ENCODE assay signal across 26 cellular contexts in genomic region chr6:127761084-127761483, GRCh38.
"Had no signal": no experiment of that assay in that cellular context is flagged by ENCODE, and none has a peak within 500 bp of the region (broad histone marks: within the 10 kb centered on the region; RNA-seq: fewer than 3 reads in every experiment).

No MANE protein-coding gene starts in this region.

- H3K27ac ChIP-seq: breast epithelium, KMS-11, SK-N-MC, VCaP had no signal

- H3K4me3 ChIP-seq: breast epithelium, MG63, SK-N-MC had no signal

- H3K4me3 Mint-ChIP-seq: activated CD4-positive, alpha-beta memory T cell treated with anti-CD3 and anti-CD28 coated beads for 36 hours; activated CD4-positive, alpha-beta T cell treated with anti-CD3 and anti-CD28 coated beads, Interleukin-2, amount 10 ng/mL, durations not matched to agents 7 days and 5 days had no signal

- DNase-seq: activated CD4-positive, alpha-beta memory T cell treated with anti-CD3 and anti-CD28 coated beads for 36 hours; activated CD4-positive, alpha-beta T cell treated with anti-CD3 and anti-CD28 coated beads, Interleukin-2, amount 10 ng/mL, durations not matched to agents 7 days and 5 days; activated CD4-positive, CD25-positive, alpha-beta regulatory T cell; activated CD8-positive, alpha-beta memory T cell treated with anti-CD3 and anti-CD28 coated beads for 24 hours; activated naive CD4-positive, alpha-beta T cell treated with anti-CD3 and anti-CD28 coated beads, Interleukin-2, amount 50 U/mL, for 16 hours; activated T-cell treated with anti-CD3 and anti-CD28 coated beads, Interleukin-2, amount 50 U/mL, for 72 hours; caudate nucleus; MG63; MV-4-11; NCI-H1105; NCI-H1436; NCI-H1694 treated with DMSO at 0.1 percent for 48 hours; NCI-H2029 treated with DMSO at 0.1 percent for 48 hours; NCI-H510A treated with DMSO at 0.1 percent for 48 hours; NCI-H69; NK-92 treated with Interleukin-12 subunit alpha and Interleukin-12 subunit beta, amount 100 ng/mL, for 24 hours; OCI-M1; RPMI8226; T-helper 1 cell had no signal

- H3K4me2 ChIP-seq: KMS-11 had no signal

- H3K27me3 Mint-ChIP-seq: activated CD4-positive, alpha-beta memory T cell treated with anti-CD3 and anti-CD28 coated beads for 36 hours; activated CD4-positive, alpha-beta T cell treated with anti-CD3 and anti-CD28 coated beads, Interleukin-2, amount 10 ng/mL, durations not matched to agents 7 days and 5 days had no signal

- H3K27ac Mint-ChIP-seq: activated CD4-positive, alpha-beta memory T cell treated with anti-CD3 and anti-CD28 coated beads for 36 hours; activated CD4-positive, alpha-beta T cell treated with anti-CD3 and anti-CD28 coated beads, Interleukin-2, amount 10 ng/mL, durations not matched to agents 7 days and 5 days; activated T-helper 2 cell treated with anti-CD3 and anti-CD28 coated beads, Interferon-gamma antibody, Interleukin-2, Interleukin-4, amounts not matched to agents 10 μg/mL and 5 μg/mL and 100 μg/mL, durations not matched to agents 14 hours and 24 hours and 36 hours had no signal

- H3K9ac ChIP-seq: KMS-11 had no signal

- ATAC-seq: activated T-cell treated with anti-CD3 and anti-CD28 coated beads, Interleukin-2, amount 50 U/mL, for 72 hours; Panc1; Right ventricle myocardium inferior had no signal

- H3K36me3 ChIP-seq: breast epithelium, MG63 had no signal

- H3K9me3 Mint-ChIP-seq: activated T-helper 2 cell treated with anti-CD3 and anti-CD28 coated beads, Interferon-gamma antibody, Interleukin-2, Interleukin-4, amounts not matched to agents 10 μg/mL and 5 μg/mL and 100 μg/mL, durations not matched to agents 14 hours and 24 hours and 36 hours had no signal

- H3K9me3 ChIP-seq: breast epithelium, MG63 had no signal

- H3K4me1 ChIP-seq: breast epithelium had no signal

- H3K27me3 ChIP-seq: breast epithelium, MG63 had no signal
